In the genomic region with DNA sequence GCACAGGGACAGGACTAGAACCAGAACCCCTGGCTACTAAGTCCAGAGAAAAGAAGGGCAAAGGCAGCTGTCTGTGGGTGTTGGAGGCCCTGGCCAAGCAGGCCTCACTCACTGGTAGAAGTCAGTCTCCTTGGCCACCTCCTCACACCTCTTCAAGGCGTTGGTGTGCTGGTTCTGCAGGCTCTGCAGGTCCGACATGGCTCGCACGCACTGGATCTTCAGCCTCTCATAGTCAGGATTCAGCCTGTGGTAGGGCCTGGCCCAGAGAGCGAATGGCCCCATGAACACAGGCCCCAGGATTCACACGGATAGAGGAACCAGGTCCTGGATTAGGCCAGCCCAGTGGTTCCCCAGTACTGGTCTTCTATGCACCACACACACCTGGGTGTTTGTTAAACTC, we compare ENCODE assay signal across 1 cellular context.
TF ChIP-seq lines count a peak whose summit lies in the region.

No MANE protein-coding gene starts in this region.

TF ChIP-seq in H1, 55 proteins besides CTCF, POLR2A, EP300 and RAD21:
- TF ChIP-seq JUND (IDR thresholded peaks at IDR 0.05; ENCODE audit: low read length) (no peak), JUN (IDR thresholded peaks at IDR 0.05; ENCODE audit: low read depth, low read length) (no peak), CTBP2 (IDR thresholded peaks at IDR 0.05; ENCODE audit: borderline replicate concordance, insufficient read depth, insufficient read length, low read length) (no peak), MAFK (IDR thresholded peaks at IDR 0.05; ENCODE audit: low read depth, low read length) (no peak), RXRA (IDR thresholded peaks at IDR 0.05; ENCODE audit: insufficient read depth, low read depth, low read length) (no peak), SP1 (IDR thresholded peaks at IDR 0.05; ENCODE audit: low read depth, low read length) (no peak), BCL11A (IDR thresholded peaks at IDR 0.05; ENCODE audit: low read depth in 2 of 2, low read length in 2 of 2) (no peak)
- TF ChIP-seq, protein P1, sequence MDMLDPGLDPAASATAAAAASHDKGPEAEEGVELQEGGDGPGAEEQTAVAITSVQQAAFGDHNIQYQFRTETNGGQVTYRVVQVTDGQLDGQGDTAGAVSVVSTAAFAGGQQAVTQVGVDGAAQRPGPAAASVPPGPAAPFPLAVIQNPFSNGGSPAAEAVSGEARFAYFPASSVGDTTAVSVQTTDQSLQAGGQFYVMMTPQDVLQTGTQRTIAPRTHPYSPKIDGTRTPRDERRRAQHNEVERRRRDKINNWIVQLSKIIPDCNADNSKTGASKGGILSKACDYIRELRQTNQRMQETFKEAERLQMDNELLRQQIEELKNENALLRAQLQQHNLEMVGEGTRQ (IDR thresholded peaks at IDR 0.05; ENCODE audit: low read length), result no peak
